Comparison of ENCODE assay signal across 24 cellular contexts in genomic region chr17:16427020-16427419, GRCh38. TPM values are rescaled to one million over a fixed set of nuclear protein-coding genes. Genes with fewer than 3 reads are reported as not detected.
DNase-seq lines count a peak whose midpoint lies in the region; ATAC-seq, FAIRE-seq and TF ChIP-seq lines count a peak whose summit lies in the region.
"Had no signal": no experiment of that assay in that cellular context is flagged by ENCODE, and none has a peak within 500 bp of the region (broad histone marks: within the 10 kb centered on the region; RNA-seq: fewer than 3 reads in every experiment).

No MANE protein-coding gene starts in this region.

- H3K4me2 ChIP-seq in HepG2 (ENCODE audit: low read depth, low read length) (no peak overlapping the region), neuronal stem cell (ENCODE audit: insufficient read depth, low read length, poor library complexity, severe bottlenecking) (no peak overlapping the region)

- in situ Hi-C loops in HepG2 (cut with HindIII; ENCODE audit: extremely low pct_ligation_motif_present, low pct_unique_long_range_greater_than_20kb): loop anchor here (5.0 kb wide), 1 partner anchor 140 kb away; no protein-coding TSS in a partner anchor

- H2AFZ ChIP-seq in HepG2 (ENCODE audit: low read length) (no peak overlapping the region), neuronal stem cell (ENCODE audit: low read length) (no peak overlapping the region)
- H2AFZ ChIP-seq: GM23248 had no signal

- H3K4me1 ChIP-seq in HepG2 (ENCODE audit: insufficient read depth, low read length) (peaks cover 37% of the 10 kb centered on the region), right lobe of liver (peaks cover 0 to 10% (median 0%) of the 10 kb centered on the region in 4 donors), neuronal stem cell (ENCODE audit: control insufficient read depth in 2 of 2, insufficient read depth in 1 of 2, low read depth in 1 of 2, low read length in 2 of 2) (no peaks in the 10 kb centered on the region)

- no peaks in the 10 kb centered on the region for H3K4me1 Mint-ChIP-seq in activated T-helper 17 cell treated with anti-CD3 and anti-CD28 coated beads, Interleukin-2, amount 50 U/mL, for 72 hours
- H3K4me1 Mint-ChIP-seq: B cell had no signal

- intact Hi-C loops in HepG2 (cut with micrococcal nuclease; ENCODE audit: unreplicated experiment) (no loop called here), right lobe of liver (cut with DNase I) (no loop called here)

- no peak overlapping the region for H3K14ac ChIP-seq in neuronal stem cell (ENCODE audit: low read length)

- H3K4me3 Mint-ChIP-seq in activated T-helper 17 cell treated with anti-CD3 and anti-CD28 coated beads, Interleukin-2, amount 50 U/mL, for 72 hours: no peak overlapping the region
- H3K4me3 Mint-ChIP-seq: B cell; CD4-positive, CD25-positive, alpha-beta regulatory T cell; CD8-positive, alpha-beta memory T cell; IgD-negative memory B cell had no signal

- no peak for FAIRE-seq in HepG2 (lab: Jason Lieb, UNC)
- FAIRE-seq: GM12878, GM19239 had no signal

- peaks cover 66% of the 10 kb centered on the region for H3K36me3 Mint-ChIP-seq in activated T-helper 17 cell treated with anti-CD3 and anti-CD28 coated beads, Interleukin-2, amount 50 U/mL, for 72 hours (ENCODE audit: low read depth)

- H3K23ac ChIP-seq in neuronal stem cell (ENCODE audit: low read depth, low read length, poor library complexity): no peak overlapping the region

- peak overlapping the region; percentile 61 for H3K27ac Mint-ChIP-seq in activated T-helper 17 cell treated with anti-CD3 and anti-CD28 coated beads, Interleukin-2, amount 50 U/mL, for 72 hours
- H3K27ac Mint-ChIP-seq: B cell, IgD-negative memory B cell had no signal

- H3K9me3 ChIP-seq in HepG2 (ENCODE audit: low read length) (no peaks in the 10 kb centered on the region), right lobe of liver (no peaks in the 10 kb centered on the region), neuronal stem cell (replicated peaks in 1 of 2; ENCODE audit: control insufficient read depth in 2 of 2, insufficient read depth in 1 of 2, low read depth in 1 of 2, low read length in 2 of 2) (no peaks in the 10 kb centered on the region)

- POLR2A ChIA-PET in HepG2 (lab: Yijun Ruan, JAX): interaction anchor here (1.4 to 7.3 kb wide), 4 partner anchors 8 to 109 kb away, joined by 5 to 159 read pairs (median 13); no protein-coding TSS in a partner anchor

- no peak overlapping the region for H4K8ac ChIP-seq in neuronal stem cell (ENCODE audit: low read depth, low read length)

- H4K91ac ChIP-seq in neuronal stem cell (ENCODE audit: low read depth, low read length, poor library complexity): no peak overlapping the region

- WGBS in HepG2 (ENCODE audit: low lambda C conversion rate): 100% methylated on average over 3 of the region's 3 CpGs
- WGBS in right lobe of liver (ENCODE audit: insufficient coverage, low coverage, low lambda C conversion rate, missing lambda C conversion rate): 88% methylated on average over 1 of the region's 3 CpGs
- no CpG with 5 or more reads among the region's 3 CpGs for WGBS in neuronal stem cell (ENCODE audit: extremely low coverage in 2 of 2, insufficient read length in 2 of 2, insufficient replicate concordance in 1 of 2), 2 donors

- H3K79me1 ChIP-seq in neuronal stem cell (ENCODE audit: low read depth, low read length): no peaks in the 10 kb centered on the region

- H3K27ac ChIP-seq in HepG2 (ENCODE audit: extremely low read length, insufficient read depth, low read length) (no peak overlapping the region), right lobe of liver (no peak overlapping the region), neuronal stem cell (replicated peaks; ENCODE audit: low read length) (no peak overlapping the region)
- H3K27ac ChIP-seq: GM23248, HL-60 had no signal

- H2BK12ac ChIP-seq in neuronal stem cell (ENCODE audit: low read length): no peak overlapping the region

- no peak overlapping the region for H3K4ac ChIP-seq in neuronal stem cell (ENCODE audit: low read length)

- ATAC-seq in HepG2 (no peak), right lobe of liver (no peak), HG02970 (IDR thresholded peaks at IDR 0.05; ENCODE audit: low FRiP score, unreplicated experiment) (no peak), esophagus mucosa (no peak)
- no peak for ATAC-seq in activated T-helper 17 cell treated with anti-CD3 and anti-CD28 coated beads, Interleukin-2, amount 50 U/mL, for 72 hours (replicated peaks)

- DNase-seq in HepG2 (ENCODE audit: low spot score): no peak
- DNase-seq in right lobe of liver: no peak
- DNase-seq in neuronal stem cell (ENCODE audit: low spot score): no peak
- no peak for DNase-seq in GOT3 (lab: John Stamatoyannopoulos, UW)
- DNase-seq: 8988T; C1 segment of cervical spinal cord; CD4-positive, CD25-positive, alpha-beta regulatory T cell; CD8-positive, alpha-beta memory T cell; COR-L47; DMS 273 treated with DMSO at 0.1 percent for 48 hours; DMS53; DND-41; EL; GM23248; H7; KG1 had no signal

- H3K9me3 Mint-ChIP-seq in activated T-helper 17 cell treated with anti-CD3 and anti-CD28 coated beads, Interleukin-2, amount 50 U/mL, for 72 hours: no peaks in the 10 kb centered on the region
- H3K9me3 Mint-ChIP-seq: CD4-positive, CD25-positive, alpha-beta regulatory T cell; CD8-positive, alpha-beta memory T cell; IgD-negative memory B cell had no signal

- no peaks in the 10 kb centered on the region; a peak in 1 of 5 replicates for H3K36me3 ChIP-seq in HepG2 (replicated peaks in 1 of 2; ENCODE audit: control insufficient read depth in 1 of 2, insufficient read depth in 2 of 2, low read length in 2 of 2)
- no peaks in the 10 kb centered on the region for H3K36me3 ChIP-seq in right lobe of liver
- no peaks in the 10 kb centered on the region for H3K36me3 ChIP-seq in neuronal stem cell (replicated peaks in 1 of 2; ENCODE audit: control insufficient read depth in 2 of 2, insufficient read depth in 2 of 2, low read length in 2 of 2)

- BruUV-seq in HepG2 (replicated peaks; lab: Mats Ljungman, UMichigan): no TSS peak

- H4K20me1 ChIP-seq in HepG2 (ENCODE audit: insufficient read depth, low read length): no peaks in the 10 kb centered on the region

- TF ChIP-seq POLR2A in HepG2 (IDR thresholded peaks at IDR 0.05; ENCODE audit: insufficient read depth in 1 of 2, low read depth in 2 of 2, low read length in 2 of 2) (no peak), right lobe of liver (IDR thresholded peaks at IDR 0.05) (no peak)

- TF ChIP-seq EP300 in HepG2 (IDR thresholded peaks at IDR 0.05; ENCODE audit: low read depth in 2 of 2, low read length in 2 of 2) (no peak), HepG2 (CRISPR knock-in tag; IDR thresholded peaks at IDR 0.05; ENCODE audit: borderline replicate concordance) (no peak)

- CTCF ChIA-PET in HepG2 (lab: Yijun Ruan, JAX; ENCODE audit: low intra/inter-chr PET ratio, low total read pairs): no interaction called here

- no peaks in the 10 kb centered on the region for H3K27me3 ChIP-seq in HepG2 (ENCODE audit: control insufficient read depth in 1 of 2, insufficient read depth in 2 of 2, low read length in 2 of 2)
- H3K27me3 ChIP-seq in right lobe of liver: no peaks in the 10 kb centered on the region
- H3K27me3 ChIP-seq in neuronal stem cell (ENCODE audit: control insufficient read depth in 3 of 3, insufficient read depth in 3 of 3, low read depth in 1 of 3, low read length in 3 of 3): peaks cover 0 to 3% (median 0%) of the 10 kb centered on the region in 3 experiments

- no peaks in the 10 kb centered on the region for H3K27me3 Mint-ChIP-seq in activated T-helper 17 cell treated with anti-CD3 and anti-CD28 coated beads, Interleukin-2, amount 50 U/mL, for 72 hours
- H3K27me3 Mint-ChIP-seq: B cell; CD4-positive, CD25-positive, alpha-beta regulatory T cell; CD8-positive, alpha-beta memory T cell; IgD-negative memory B cell had no signal

- TF ChIP-seq RAD21 in HepG2 (CRISPR knock-in tag; IDR thresholded peaks at IDR 0.05): no peak

- H3K79me2 ChIP-seq in HepG2 (ENCODE audit: insufficient read depth, low read length): no peaks in the 10 kb centered on the region

- no peak overlapping the region for H3K9ac ChIP-seq in HepG2 (ENCODE audit: insufficient read depth, low read depth, low read length)
- no peak overlapping the region for H3K9ac ChIP-seq in neuronal stem cell (ENCODE audit: low read depth, low read length, poor library complexity)
- H3K9ac ChIP-seq: GM23248 had no signal

- peak overlapping the region; percentile 24 for H2AK5ac ChIP-seq in neuronal stem cell (ENCODE audit: low read depth, low read length)

- no peak for TF ChIP-seq CTCF in HepG2 (CRISPR knock-in tag; IDR thresholded peaks at IDR 0.05)
- TF ChIP-seq CTCF in right lobe of liver (IDR thresholded peaks at IDR 0.05): no peak

- H3K4me3 ChIP-seq in HepG2 (replicated peaks in 1 of 3; ENCODE audit: insufficient read depth in 1 of 3, low read depth in 2 of 3, low read length in 3 of 3): no peak overlapping the region
- no peak overlapping the region for H3K4me3 ChIP-seq in right lobe of liver
- no peak overlapping the region for H3K4me3 ChIP-seq in neuronal stem cell (ENCODE audit: low read length in 2 of 2)
- H3K4me3 ChIP-seq: GM12878, GM23248 had no signal

- no peak overlapping the region for H3K18ac ChIP-seq in neuronal stem cell (ENCODE audit: low read length)

- no peak overlapping the region for H2BK15ac ChIP-seq in neuronal stem cell (ENCODE audit: low read length)

- H2BK120ac ChIP-seq in neuronal stem cell (ENCODE audit: low read depth, low read length): no peak overlapping the region

- peak overlapping the region; percentile 32 for H2BK5ac ChIP-seq in neuronal stem cell (ENCODE audit: low read length)

RNA-seq across cellular contexts. Expression of gene TRPV2, which starts 11.6 kb away (rescaled TPM):
- total RNA-seq in HepG2 (2016; rRNA removed; fragmentation: Illumina TruSeq; extraction: Trizol) (7.3 and 13.6 TPM in 2 replicates), right lobe of liver (1 to 10 TPM; 3.3 to 8.2 (median 4.8) TPM), esophagus mucosa (2.7 TPM)
- total RNA-seq in HepG2 (2016; cell fraction: cytosol; rRNA removed; fragmentation: Illumina TruSeq; extraction: Trizol; ENCODE audit: low read depth): 3.5 and 3.8 TPM in 2 replicates
- 6.3 and 14.4 TPM in 2 replicates for total RNA-seq in HepG2 (2016; cell fraction: insoluble cytoplasmic fraction; rRNA removed; fragmentation: Illumina TruSeq; extraction: Trizol)
- total RNA-seq in HepG2 (2016; cell fraction: membrane; rRNA removed; fragmentation: Illumina TruSeq; extraction: Trizol): 3.2 and 4.6 TPM in 2 replicates
- total RNA-seq in HepG2 (2016; cell fraction: nucleus; rRNA removed; fragmentation: Illumina TruSeq; extraction: Trizol): 9.6 and 14.3 TPM in 2 replicates
- polyA plus RNA-seq in HepG2 (2011; rRNA removed): 21.3 and 37.6 TPM in 2 replicates
- 20.1 and 21.2 TPM in 2 replicates for polyA plus RNA-seq in HepG2 (2011; cell fraction: cytosol; rRNA removed)
- polyA plus RNA-seq in HepG2 (2011; cell fraction: nucleus; rRNA removed): 40.8 and 61.1 TPM in 2 replicates
- polyA plus RNA-seq in HepG2 (2012): 26.6 and 37.4 TPM in 2 replicates
- polyA plus RNA-seq in HepG2 (2016; cell fraction: cytosol; fragmentation: Illumina TruSeq; extraction: Trizol; ENCODE audit: low read depth): 2.0 and 2.3 TPM in 2 replicates
- polyA plus RNA-seq in HepG2 (2016; cell fraction: insoluble cytoplasmic fraction; fragmentation: Illumina TruSeq; extraction: Trizol; ENCODE audit: low read depth): 3.6 and 5.9 TPM in 2 replicates
- 2.2 and 2.8 TPM in 2 replicates for polyA plus RNA-seq in HepG2 (2016; cell fraction: membrane; fragmentation: Illumina TruSeq; extraction: Trizol; ENCODE audit: low read depth)
- polyA plus RNA-seq in HepG2 (2016; cell fraction: nucleus; fragmentation: Illumina TruSeq; extraction: Trizol; ENCODE audit: insufficient read depth, low read depth): 14.9 and 19.2 TPM in 2 replicates
- 1.4 and 45.5 TPM in 2 replicates for polyA minus RNA-seq in HepG2 (2011; rRNA and poly(A)+ RNA removed; ENCODE audit: low replicate concordance)
- 24.7 and 31.6 TPM in 2 replicates for polyA minus RNA-seq in HepG2 (2011; cell fraction: cytosol; rRNA and poly(A)+ RNA removed)
- polyA minus RNA-seq in HepG2 (2011; cell fraction: nucleus; rRNA and poly(A)+ RNA removed): 11.8 and 18.9 TPM in 2 replicates
- 10 to 100 TPM; 35.4 to 74.9 TPM for total RNA-seq in activated T-helper 17 cell treated with anti-CD3 and anti-CD28 coated beads, Interleukin-2, amount 50 U/mL, for 72 hours
- polyA plus RNA-seq in neuronal stem cell (2013, experiment 1 of 2): 0.36 TPM
- 0.30 TPM for polyA plus RNA-seq in neuronal stem cell (2013, experiment 2 of 2)

RNA-seq across cellular contexts. Expression of gene UBB, which starts 46.1 kb away (rescaled TPM):
- total RNA-seq in HepG2 (2016; rRNA removed; fragmentation: Illumina TruSeq; extraction: Trizol): 2,066 and 2,598 TPM in 2 replicates
- total RNA-seq in HepG2 (2016; cell fraction: cytosol; rRNA removed; fragmentation: Illumina TruSeq; extraction: Trizol; ENCODE audit: low read depth): 1,884 and 2,042 TPM in 2 replicates
- total RNA-seq in HepG2 (2016; cell fraction: insoluble cytoplasmic fraction; rRNA removed; fragmentation: Illumina TruSeq; extraction: Trizol): 2,199 and 2,677 TPM in 2 replicates
- total RNA-seq in HepG2 (2016; cell fraction: membrane; rRNA removed; fragmentation: Illumina TruSeq; extraction: Trizol): 1,573 and 1,587 TPM in 2 replicates
- total RNA-seq in HepG2 (2016; cell fraction: nucleus; rRNA removed; fragmentation: Illumina TruSeq; extraction: Trizol): 582 and 612 TPM in 2 replicates
- polyA plus RNA-seq in HepG2 (2011; rRNA removed): 1,130 and 1,263 TPM in 2 replicates
- 1,588 and 1,623 TPM in 2 replicates for polyA plus RNA-seq in HepG2 (2011; cell fraction: cytosol; rRNA removed)
- 397 and 543 TPM in 2 replicates for polyA plus RNA-seq in HepG2 (2011; cell fraction: nucleus; rRNA removed)
- polyA plus RNA-seq in HepG2 (2012): 1,977 and 2,062 TPM in 2 replicates
- 1,937 and 2,024 TPM in 2 replicates for polyA plus RNA-seq in HepG2 (2016; cell fraction: cytosol; fragmentation: Illumina TruSeq; extraction: Trizol; ENCODE audit: low read depth)
- 1,705 and 1,710 TPM in 2 replicates for polyA plus RNA-seq in HepG2 (2016; cell fraction: insoluble cytoplasmic fraction; fragmentation: Illumina TruSeq; extraction: Trizol; ENCODE audit: low read depth)
- polyA plus RNA-seq in HepG2 (2016; cell fraction: membrane; fragmentation: Illumina TruSeq; extraction: Trizol; ENCODE audit: low read depth): 1,088 and 1,107 TPM in 2 replicates
- polyA plus RNA-seq in HepG2 (2016; cell fraction: nucleus; fragmentation: Illumina TruSeq; extraction: Trizol; ENCODE audit: insufficient read depth, low read depth): 679 and 692 TPM in 2 replicates
- polyA minus RNA-seq in HepG2 (2011; rRNA and poly(A)+ RNA removed; ENCODE audit: low replicate concordance): 1,440 and 2,606 TPM in 2 replicates
- polyA minus RNA-seq in HepG2 (2011; cell fraction: cytosol; rRNA and poly(A)+ RNA removed): 681 and 793 TPM in 2 replicates
- 194 and 303 TPM in 2 replicates for polyA minus RNA-seq in HepG2 (2011; cell fraction: nucleus; rRNA and poly(A)+ RNA removed)
- 1,000 to 10,000 TPM; 1,045 to 2,319 (median 1,420) TPM for total RNA-seq in right lobe of liver
- 1,000 to 10,000 TPM in 1 of 2 donors, 100 to 1,000 TPM in 1; 896 to 1,413 TPM for total RNA-seq in activated T-helper 17 cell treated with anti-CD3 and anti-CD28 coated beads, Interleukin-2, amount 50 U/mL, for 72 hours
- 3,085 TPM for polyA plus RNA-seq in neuronal stem cell (2013, experiment 1 of 2)
- 3,088 TPM for polyA plus RNA-seq in neuronal stem cell (2013, experiment 2 of 2)
- 475 TPM for total RNA-seq in esophagus mucosa
